Comparison of ENCODE assay signal across 8 cellular contexts in genomic region chr17:39400547-39401411, GRCh38. TPM values are rescaled to one million over a fixed set of nuclear protein-coding genes. Genes with fewer than 3 reads are reported as not detected.
DNase-seq lines count a peak whose midpoint lies in the region; ATAC-seq and TF ChIP-seq lines count a peak whose summit lies in the region.

No MANE protein-coding gene starts in this region.

- DNase-seq in COR-L47 (lab: John Stamatoyannopoulos, UW) (peak; percentile 3), HFFc6 (no peak), SK-N-MC (ENCODE audit: low read depth, low spot score) (no peak), mesendoderm (peak; percentile 31)
- peak; percentile 8 for DNase-seq in effector CD4-positive, alpha-beta T cell

- H3K9me3 Mint-ChIP-seq in HFFc6: no peaks in the 10 kb centered on the region

- H3K27me3 Mint-ChIP-seq in HFFc6 (ENCODE audit: insufficient read depth): 0 out of 2 replicates have a peak, but pooled peaks cover 5% of the 10 kb centered on the region

- H2BK15ac ChIP-seq in mesendoderm (replicated peaks; ENCODE audit: low read depth): no peak overlapping the region

- H3K4me1 Mint-ChIP-seq in HFFc6 (ENCODE audit: low read depth): peaks cover 51% of the 10 kb centered on the region

- ATAC-seq in GM21717 (IDR thresholded peaks at IDR 0.05; ENCODE audit: unreplicated experiment) (no peak), HG03045 (IDR thresholded peaks at IDR 0.05; ENCODE audit: unreplicated experiment) (no peak)

- H3K4me3 ChIP-seq in SK-N-MC: peak overlapping the region; percentile 83
- H3K4me3 ChIP-seq in mesendoderm (ENCODE audit: low read length): peak overlapping the region; percentile 72

- H3K56ac ChIP-seq in mesendoderm (ENCODE audit: low read length): peak overlapping the region; percentile 78

- no peaks in the 10 kb centered on the region for H3K27me3 ChIP-seq in mesendoderm (ENCODE audit: insufficient read depth, low read length, poor library complexity)

- peak overlapping the region; percentile 100 for H3K4me2 ChIP-seq in mesendoderm (ENCODE audit: low read length)

- H2BK120ac ChIP-seq in mesendoderm (ENCODE audit: low read depth, low read length): no peak overlapping the region

- TF ChIP-seq CTCF in HFFc6 (IDR thresholded peaks at IDR 0.05): no peak

- no peak overlapping the region for H2AK5ac ChIP-seq in mesendoderm (ENCODE audit: low read length)

- no CpG with 5 or more reads among the region's 46 CpGs for WGBS in mesendoderm (ENCODE audit: extremely low coverage, insufficient coverage, low lambda C conversion rate)

- peak overlapping the region; percentile 95 for H3K4me3 Mint-ChIP-seq in HFFc6

- 0 out of 2 replicates have a peak, but pooled peaks cover 4% of the 10 kb centered on the region for H3K36me3 Mint-ChIP-seq in HFFc6 (ENCODE audit: low read depth)

- H3K36me3 ChIP-seq in SK-N-MC (ENCODE audit: insufficient read depth, low read length) (no peaks in the 10 kb centered on the region), mesendoderm (ENCODE audit: control insufficient read depth, insufficient read depth, low read length) (no peaks in the 10 kb centered on the region)

- no peak overlapping the region for H4K5ac ChIP-seq in mesendoderm (ENCODE audit: low read length)

- H3K27ac ChIP-seq in SK-N-MC: no peak overlapping the region
- peak overlapping the region; percentile 47 for H3K27ac ChIP-seq in mesendoderm (ENCODE audit: low read depth, low read length)
- peak overlapping the region; percentile 65 for H3K27ac ChIP-seq in temporal lobe (ENCODE audit: low read depth, low read length)

- H3K4ac ChIP-seq in mesendoderm (ENCODE audit: low read depth, low read length): no peak overlapping the region

- no peak overlapping the region for H2BK5ac ChIP-seq in mesendoderm (ENCODE audit: low read length)

- H3K27ac Mint-ChIP-seq in HFFc6: peak overlapping the region; percentile 94

- H3K9ac ChIP-seq in SK-N-MC (ENCODE audit: insufficient read length) (peak overlapping the region; percentile 89), mesendoderm (ENCODE audit: low read length) (peak overlapping the region; percentile 66)

- no peak overlapping the region for H3K23ac ChIP-seq in mesendoderm (ENCODE audit: low read length)

- no peaks in the 10 kb centered on the region for H3K4me1 ChIP-seq in mesendoderm (ENCODE audit: control insufficient read depth, low read depth, low read length)

- H3K79me2 ChIP-seq in mesendoderm (ENCODE audit: control insufficient read depth, insufficient read depth, low read length): no peaks in the 10 kb centered on the region

- H3K18ac ChIP-seq in mesendoderm (ENCODE audit: low read length): no peak overlapping the region

- no peaks in the 10 kb centered on the region for H3K79me1 ChIP-seq in mesendoderm (ENCODE audit: low read length)

- no peaks in the 10 kb centered on the region for H3K9me3 ChIP-seq in SK-N-MC (ENCODE audit: low read depth, low read length)

- H4K8ac ChIP-seq in mesendoderm (ENCODE audit: low read depth, low read length): no peak overlapping the region

RNA-seq across cellular contexts. Expression of gene FBXL20, which starts 0.6 kb away (rescaled TPM):
- total RNA-seq in HFFc6 (2021; fragmentation: NEBNext Ultra II Directional; extraction: Animal tissue kit (Norgen Biotek cat#: 25700)): 10 to 100 TPM; 13.4 to 19.5 (median 15.7) TPM
- 3.4 TPM for polyA plus RNA-seq in mesendoderm (2013, experiment 1 of 2)
- polyA plus RNA-seq in mesendoderm (2013, experiment 2 of 2): 3.5 TPM
- total RNA-seq in temporal lobe: 20.9 TPM

RNA-seq across cellular contexts. Expression of gene MED1, which starts 50.3 kb away (rescaled TPM):
- total RNA-seq in HFFc6 (2021; fragmentation: NEBNext Ultra II Directional; extraction: Animal tissue kit (Norgen Biotek cat#: 25700)): 10 to 100 TPM; 35.7 to 40.8 (median 38.5) TPM
- polyA plus RNA-seq in mesendoderm (2013, experiment 1 of 2): 40.4 TPM
- 40.3 TPM for polyA plus RNA-seq in mesendoderm (2013, experiment 2 of 2)
- total RNA-seq in temporal lobe: 31.0 TPM

Comparison
In these comparisons a context has a peak if more than half of its experiments do, and no peak if none do; other contexts are left out.
1. DNase-seq: peak in COR-L47 (single experiment), effector CD4-positive, alpha-beta T cell (single experiment) and mesendoderm (single experiment); none in HFFc6 (single experiment) and SK-N-MC (single experiment).